In the genomic region with DNA sequence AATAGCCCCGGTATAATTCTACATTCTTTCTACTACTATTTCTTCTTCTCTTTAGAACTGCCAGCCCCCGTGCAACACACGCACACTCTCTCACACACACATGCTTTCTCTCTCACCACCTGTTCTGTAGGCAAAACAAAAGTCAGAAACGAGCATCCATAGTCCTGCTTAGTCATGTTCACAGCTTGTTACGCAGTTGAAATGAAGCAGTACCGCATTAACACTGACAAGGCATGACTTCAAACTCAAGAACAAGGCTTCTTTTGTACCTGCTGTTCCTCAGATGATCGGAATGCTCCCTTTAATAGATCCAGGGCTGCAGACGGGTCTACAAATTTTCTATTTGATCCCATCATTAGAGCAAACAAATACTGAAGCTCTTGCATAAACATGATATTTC, we compare ENCODE assay signal across 25 cellular contexts. TPM values are rescaled to one million over a fixed set of nuclear protein-coding genes. Genes with fewer than 3 reads are reported as not detected.
"Had no signal": no experiment of that assay in that cellular context is flagged by ENCODE, and none has a peak within 500 bp of the region (broad histone marks: within the 10 kb centered on the region; RNA-seq: fewer than 3 reads in every experiment).

No MANE protein-coding gene starts in this region.

- H3K27me3 ChIP-seq: foreskin keratinocyte, heart left ventricle, neutrophil, suprapubic skin had no signal

- H3K9ac ChIP-seq: parathyroid adenoma had no signal

- H3K27me3 Mint-ChIP-seq: activated CD4-positive, alpha-beta memory T cell treated with anti-CD3 and anti-CD28 coated beads, Interleukin-2, amount 10 ng/mL, durations not matched to agents 7 days and 5 days; naive thymus-derived CD8-positive, alpha-beta T cell; T-cell had no signal

- DNase-seq: activated CD4-positive, alpha-beta memory T cell treated with anti-CD3 and anti-CD28 coated beads, Interleukin-2, amount 10 ng/mL, durations not matched to agents 7 days and 5 days; activated effector memory CD4-positive, alpha-beta T cell treated with Interleukin-2 at 50 U/mL for 16 hours; activated naive CD4-positive, alpha-beta T cell treated with anti-CD3 and anti-CD28 coated beads, Interleukin-2, amount 50 U/mL, for 16 hours; activated T-cell treated with anti-CD3 and anti-CD28 coated beads, Interleukin-2, amount 50 U/mL, for 4 hours; central memory CD4-positive, alpha-beta T cell; cortex of kidney; effector CD8-positive, alpha-beta T cell; foreskin keratinocyte; heart left ventricle; mesenchymal stem cell; naive thymus-derived CD8-positive, alpha-beta T cell; stimulated activated CD4-positive, alpha-beta T cell treated with anti-CD3 and anti-CD28 coated beads, Interleukin-15, amount 100 ng/mL, for 24 hours; stimulated activated CD4-positive, alpha-beta T cell treated with anti-CD3 and anti-CD28 coated beads, Interleukin-4, amount 100 ng/mL, for 24 hours; stimulated activated naive CD4-positive, alpha-beta T cell treated with Interleukin-2 at 50 U/mL for 16 hours; T-cell; T1000; trophoblast cell had no signal

- H3K79me2 ChIP-seq: parathyroid adenoma had no signal

- ATAC-seq: activated T-cell treated with anti-CD3 and anti-CD28 coated beads, Interleukin-2, amount 50 U/mL, for 4 hours; foreskin keratinocyte; heart left ventricle; naive thymus-derived CD8-positive, alpha-beta T cell; T-cell had no signal

- H3K4me1 ChIP-seq: foreskin keratinocyte, suprapubic skin had no signal

- H3K9me3 ChIP-seq: heart left ventricle, neutrophil, suprapubic skin had no signal

- H2AFZ ChIP-seq: parathyroid adenoma had no signal

- H3K27ac Mint-ChIP-seq: activated CD4-positive, alpha-beta memory T cell treated with anti-CD3 and anti-CD28 coated beads, Interleukin-2, amount 10 ng/mL, durations not matched to agents 7 days and 5 days; T-cell had no signal

- FAIRE-seq: islet of Langerhans had no signal

- H3K4me3 ChIP-seq: heart left ventricle, skin epidermis, suprapubic skin had no signal

- H3K27ac ChIP-seq: foreskin keratinocyte, heart left ventricle, neutrophil, parathyroid adenoma, skin epidermis, suprapubic skin had no signal

- H3K9me3 Mint-ChIP-seq: activated CD4-positive, alpha-beta memory T cell treated with anti-CD3 and anti-CD28 coated beads, Interleukin-2, amount 10 ng/mL, durations not matched to agents 7 days and 5 days; activated T-cell treated with anti-CD3 and anti-CD28 coated beads, Interleukin-2, amount 50 U/mL, for 4 hours; naive thymus-derived CD8-positive, alpha-beta T cell; T-cell had no signal

- H3K4me3 Mint-ChIP-seq: activated CD4-positive, alpha-beta memory T cell treated with anti-CD3 and anti-CD28 coated beads, Interleukin-2, amount 10 ng/mL, durations not matched to agents 7 days and 5 days; activated T-cell treated with anti-CD3 and anti-CD28 coated beads, Interleukin-2, amount 50 U/mL, for 4 hours; naive thymus-derived CD8-positive, alpha-beta T cell; T-cell had no signal

RNA-seq across cellular contexts. Expression of gene CLDN25, which starts 53.6 kb away (rescaled TPM):
- total RNA-seq: activated CD4-positive, alpha-beta memory T cell treated with anti-CD3 and anti-CD28 coated beads, Interleukin-2, amount 10 ng/mL, durations not matched to agents 7 days and 5 days; activated T-cell treated with anti-CD3 and anti-CD28 coated beads, Interleukin-2, amount 50 U/mL, for 4 hours; foreskin keratinocyte; heart left ventricle; left lobe of liver; mucosa of gallbladder; naive thymus-derived CD8-positive, alpha-beta T cell; T-cell had no signal
- polyA plus RNA-seq: adipose tissue; foreskin keratinocyte; heart left ventricle; naive thymus-derived CD8-positive, alpha-beta T cell had no signal
